2 cellular contexts compared by ENCODE assay signal in the genomic region with DNA sequence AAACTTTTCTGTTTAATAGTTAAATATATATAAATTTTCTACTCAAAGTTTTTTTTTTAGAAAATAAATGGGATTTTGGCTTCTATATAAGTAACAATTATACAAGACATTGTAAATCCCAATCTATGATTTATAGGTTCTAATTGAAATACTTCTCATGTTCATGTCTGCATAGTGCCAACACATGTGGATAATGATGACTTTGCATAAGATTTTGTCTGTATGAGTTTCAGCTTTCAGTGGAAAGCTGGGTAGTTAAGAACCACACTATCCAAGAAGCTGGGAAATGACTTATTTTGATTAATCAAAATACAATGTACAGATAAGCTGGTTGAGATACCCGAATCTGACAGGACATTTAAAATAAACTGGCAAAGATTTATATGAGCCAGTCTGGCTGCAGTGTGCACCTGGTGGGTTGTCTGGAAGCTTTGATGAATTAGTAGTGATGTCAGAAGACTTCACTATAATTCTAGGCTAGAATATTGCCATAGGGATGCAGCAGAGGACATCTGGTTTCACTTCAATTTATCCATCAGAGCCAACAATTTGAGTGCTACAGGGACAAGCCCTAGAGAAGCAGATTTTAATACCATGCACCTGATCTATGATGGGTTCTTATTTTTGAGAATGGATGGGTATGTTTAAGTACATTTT.
TF ChIP-seq lines count a peak whose summit lies in the region.

No MANE protein-coding gene starts in this region.

TF ChIP-seq in HepG2, 621 proteins besides CTCF, POLR2A, EP300 and RAD21 (continued from another document):
- TF ChIP-seq ZNF280B (CRISPR knock-in tag; IDR thresholded peaks at IDR 0.05; ENCODE audit: borderline replicate concordance) = no peak
- TF ChIP-seq GABPA (IDR thresholded peaks at IDR 0.05; ENCODE audit: low read depth, low read length) = no peak
- TF ChIP-seq GABPA (CRISPR knock-in tag; IDR thresholded peaks at IDR 0.05; ENCODE audit: low read depth) = no peak
- peak; percentile 46 for TF ChIP-seq MAFF (IDR thresholded peaks at IDR 0.05; ENCODE audit: low read depth, low read length)
- TF ChIP-seq, protein P1, sequence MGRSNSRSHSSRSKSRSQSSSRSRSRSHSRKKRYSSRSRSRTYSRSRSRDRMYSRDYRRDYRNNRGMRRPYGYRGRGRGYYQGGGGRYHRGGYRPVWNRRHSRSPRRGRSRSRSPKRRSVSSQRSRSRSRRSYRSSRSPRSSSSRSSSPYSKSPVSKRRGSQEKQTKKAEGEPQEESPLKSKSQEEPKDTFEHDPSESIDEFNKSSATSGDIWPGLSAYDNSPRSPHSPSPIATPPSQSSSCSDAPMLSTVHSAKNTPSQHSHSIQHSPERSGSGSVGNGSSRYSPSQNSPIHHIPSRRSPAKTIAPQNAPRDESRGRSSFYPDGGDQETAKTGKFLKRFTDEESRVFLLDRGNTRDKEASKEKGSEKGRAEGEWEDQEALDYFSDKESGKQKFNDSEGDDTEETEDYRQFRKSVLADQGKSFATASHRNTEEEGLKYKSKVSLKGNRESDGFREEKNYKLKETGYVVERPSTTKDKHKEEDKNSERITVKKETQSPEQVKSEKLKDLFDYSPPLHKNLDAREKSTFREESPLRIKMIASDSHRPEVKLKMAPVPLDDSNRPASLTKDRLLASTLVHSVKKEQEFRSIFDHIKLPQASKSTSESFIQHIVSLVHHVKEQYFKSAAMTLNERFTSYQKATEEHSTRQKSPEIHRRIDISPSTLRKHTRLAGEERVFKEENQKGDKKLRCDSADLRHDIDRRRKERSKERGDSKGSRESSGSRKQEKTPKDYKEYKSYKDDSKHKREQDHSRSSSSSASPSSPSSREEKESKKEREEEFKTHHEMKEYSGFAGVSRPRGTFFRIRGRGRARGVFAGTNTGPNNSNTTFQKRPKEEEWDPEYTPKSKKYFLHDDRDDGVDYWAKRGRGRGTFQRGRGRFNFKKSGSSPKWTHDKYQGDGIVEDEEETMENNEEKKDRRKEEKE (IDR thresholded peaks at IDR 0.05) = no peak

TF ChIP-seq in SK-N-SH treated with all-trans-retinoic acid at 6 μM for 48 hours, 23 proteins besides CTCF, POLR2A, EP300 and RAD21 (continued from another document):
- TF ChIP-seq TOX (CRISPR knock-in tag; IDR thresholded peaks at IDR 0.05; ENCODE audit: borderline replicate concordance) = no peak
- no peak for TF ChIP-seq ARNTL (CRISPR knock-in tag; IDR thresholded peaks at IDR 0.05; ENCODE audit: borderline replicate concordance, low read depth)
- no peak for TF ChIP-seq ISL1 (CRISPR knock-in tag; IDR thresholded peaks at IDR 0.05)
- TF ChIP-seq CSRNP3 (CRISPR knock-in tag; IDR thresholded peaks at IDR 0.05) = no peak
- TF ChIP-seq TSHZ2 (CRISPR knock-in tag; IDR thresholded peaks at IDR 0.05) = peak; percentile 79
- no peak for TF ChIP-seq RARB (CRISPR knock-in tag; IDR thresholded peaks at IDR 0.05)
- TF ChIP-seq, protein P2, sequence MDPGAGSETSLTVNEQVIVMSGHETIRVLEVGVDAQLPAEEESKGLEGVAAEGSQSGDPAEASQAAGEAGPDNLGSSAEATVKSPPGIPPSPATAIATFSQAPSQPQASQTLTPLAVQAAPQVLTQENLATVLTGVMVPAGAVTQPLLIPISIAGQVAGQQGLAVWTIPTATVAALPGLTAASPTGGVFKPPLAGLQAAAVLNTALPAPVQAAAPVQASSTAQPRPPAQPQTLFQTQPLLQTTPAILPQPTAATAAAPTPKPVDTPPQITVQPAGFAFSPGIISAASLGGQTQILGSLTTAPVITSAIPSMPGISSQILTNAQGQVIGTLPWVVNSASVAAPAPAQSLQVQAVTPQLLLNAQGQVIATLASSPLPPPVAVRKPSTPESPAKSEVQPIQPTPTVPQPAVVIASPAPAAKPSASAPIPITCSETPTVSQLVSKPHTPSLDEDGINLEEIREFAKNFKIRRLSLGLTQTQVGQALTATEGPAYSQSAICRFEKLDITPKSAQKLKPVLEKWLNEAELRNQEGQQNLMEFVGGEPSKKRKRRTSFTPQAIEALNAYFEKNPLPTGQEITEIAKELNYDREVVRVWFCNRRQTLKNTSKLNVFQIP (CRISPR knock-in tag; IDR thresholded peaks at IDR 0.05; ENCODE audit: borderline replicate concordance, low read depth) = no peak
- TF ChIP-seq ZC3H10 (CRISPR knock-in tag; IDR thresholded peaks at IDR 0.05) = no peak
